In genomic region chr15:57485869-57486268, GRCh38 we compare ENCODE assay signal across 13 cellular contexts.
DNase-seq lines count a peak whose midpoint lies in the region; ATAC-seq and TF ChIP-seq lines count a peak whose summit lies in the region.
"Had no signal": no experiment of that assay in that cellular context is flagged by ENCODE, and none has a peak within 500 bp of the region (broad histone marks: within the 10 kb centered on the region; RNA-seq: fewer than 3 reads in every experiment).

No MANE protein-coding gene starts in this region.

- no peak overlapping the region for H3K4me3 ChIP-seq in ACC112 (ENCODE audit: low read depth, low read length)
- no peak overlapping the region for H3K4me3 ChIP-seq in kidney epithelial cell (ENCODE audit: low read depth, low read length)
- H3K4me3 ChIP-seq in sigmoid colon, result no peak overlapping the region
- H3K4me3 ChIP-seq: BLaER1 had no signal

- no peak for ATAC-seq in GM21825 (IDR thresholded peaks at IDR 0.05; ENCODE audit: unreplicated experiment)

- H3K79me2 ChIP-seq in ACC112 (ENCODE audit: control insufficient read depth, insufficient read depth, low read length, unreplicated experiment), result no peaks in the 10 kb centered on the region

- no peaks in the 10 kb centered on the region for H3K9me3 ChIP-seq in sigmoid colon
- H3K9me3 ChIP-seq: BLaER1 had no signal

- TF ChIP-seq CTCF in kidney epithelial cell (IDR thresholded peaks at IDR 0.05; ENCODE audit: insufficient read depth, low read length, poor library complexity, severe bottlenecking), result no peak
- no peak for TF ChIP-seq CTCF in sigmoid colon (IDR thresholded peaks at IDR 0.05)

- WGBS in sigmoid colon, 2 donors, result 37 to 43% methylated on average over 2 of the region's 2 CpGs

- no peak for TF ChIP-seq POLR2A in sigmoid colon (IDR thresholded peaks at IDR 0.05)

- H3K4me1 ChIP-seq in ACC112 (ENCODE audit: control insufficient read depth, insufficient read depth, low read length, unreplicated experiment), result peaks cover 20% of the 10 kb centered on the region
- H3K4me1 ChIP-seq in sigmoid colon, result no peaks in the 10 kb centered on the region
- H3K4me1 ChIP-seq: BLaER1 had no signal

- no peak overlapping the region for H2AFZ ChIP-seq in ACC112 (ENCODE audit: low read length, unreplicated experiment)

- H3K27ac ChIP-seq in ACC112 (ENCODE audit: low read depth, low read length) (peak overlapping the region; percentile 30; the same call in 1 of the 2 replicates), sigmoid colon (no peak overlapping the region)
- H3K27ac ChIP-seq: BLaER1 had no signal

- H3K36me3 ChIP-seq in ACC112 (ENCODE audit: insufficient read depth, low read length) (no peaks in the 10 kb centered on the region), kidney epithelial cell (ENCODE audit: control insufficient read depth, insufficient read depth, low read length) (no peaks in the 10 kb centered on the region), sigmoid colon (no peaks in the 10 kb centered on the region)
- H3K36me3 ChIP-seq: BLaER1 had no signal

- intact Hi-C loops in sigmoid colon (cut with DNase I), result no loop called here

- H3K27me3 ChIP-seq in ACC112 (ENCODE audit: insufficient read depth, low read length) (no peaks in the 10 kb centered on the region), kidney epithelial cell (ENCODE audit: control insufficient read depth, insufficient read depth, low read length) (no peaks in the 10 kb centered on the region), sigmoid colon (no peaks in the 10 kb centered on the region)
- H3K27me3 ChIP-seq: BLaER1 had no signal

- DNase-seq in HS-5 (ENCODE audit: low read depth) (peak; percentile 91), astrocyte of the hippocampus (ENCODE audit: low read depth, low spot score) (peak; percentile 89), kidney epithelial cell (ENCODE audit: low read depth) (peak; percentile 97), sigmoid colon (no peak)
- no peak for DNase-seq in activated CD4-positive, alpha-beta T cell treated with anti-CD3 and anti-CD28 coated beads for 1 hour
- DNase-seq in activated CD4-positive, alpha-beta T cell treated with anti-CD3 and anti-CD28 coated beads, Interleukin-2, amount 50 U/mL, for 4 hours, result no peak
- DNase-seq: activated effector memory CD4-positive, alpha-beta T cell treated with anti-CD3 and anti-CD28 coated beads, Interleukin-2, amount 50 U/mL, for 16 hours; NCI-H187 treated with DMSO at 0.1 percent for 48 hours; nephron progenitor cell; T-helper 9 cell had no signal

- TF ChIP-seq EP300 in sigmoid colon (IDR thresholded peaks at IDR 0.05), result no peak

Comparison
In these comparisons a context has a peak if more than half of its experiments do, and no peak if none do; other contexts are left out.
1. DNase-seq: peak in HS-5 (single experiment), astrocyte of the hippocampus (single experiment) and kidney epithelial cell (single experiment); none in sigmoid colon (single experiment), activated CD4-positive, alpha-beta T cell treated with anti-CD3 and anti-CD28 coated beads for 1 hour (single experiment) and activated CD4-positive, alpha-beta T cell treated with anti-CD3 and anti-CD28 coated beads, Interleukin-2, amount 50 U/mL, for 4 hours (0 of 2).